ENCODE assay signal across 1 cellular context in genomic region chr15:23642413-23643044, GRCh38.
TF ChIP-seq lines count a peak whose summit lies in the region.

No MANE protein-coding gene starts in this region.

TF ChIP-seq in HCT116, 20 proteins besides CTCF, POLR2A, EP300 and RAD21 (continued from another document):
- TF ChIP-seq, protein P1, sequence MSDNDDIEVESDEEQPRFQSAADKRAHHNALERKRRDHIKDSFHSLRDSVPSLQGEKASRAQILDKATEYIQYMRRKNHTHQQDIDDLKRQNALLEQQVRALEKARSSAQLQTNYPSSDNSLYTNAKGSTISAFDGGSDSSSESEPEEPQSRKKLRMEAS (IDR thresholded peaks at IDR 0.05): no peak
- TF ChIP-seq EZH2 (IDR thresholded peaks at IDR 0.05) (no peak), ZFX (IDR thresholded peaks at IDR 0.05) (no peak), ZNF274 (IDR thresholded peaks at IDR 0.05; ENCODE audit: low read depth, low read length) (no peak), CBX3 (IDR thresholded peaks at IDR 0.05; ENCODE audit: low read depth) (no peak)
